13 cellular contexts compared by ENCODE assay signal in the genomic region with DNA sequence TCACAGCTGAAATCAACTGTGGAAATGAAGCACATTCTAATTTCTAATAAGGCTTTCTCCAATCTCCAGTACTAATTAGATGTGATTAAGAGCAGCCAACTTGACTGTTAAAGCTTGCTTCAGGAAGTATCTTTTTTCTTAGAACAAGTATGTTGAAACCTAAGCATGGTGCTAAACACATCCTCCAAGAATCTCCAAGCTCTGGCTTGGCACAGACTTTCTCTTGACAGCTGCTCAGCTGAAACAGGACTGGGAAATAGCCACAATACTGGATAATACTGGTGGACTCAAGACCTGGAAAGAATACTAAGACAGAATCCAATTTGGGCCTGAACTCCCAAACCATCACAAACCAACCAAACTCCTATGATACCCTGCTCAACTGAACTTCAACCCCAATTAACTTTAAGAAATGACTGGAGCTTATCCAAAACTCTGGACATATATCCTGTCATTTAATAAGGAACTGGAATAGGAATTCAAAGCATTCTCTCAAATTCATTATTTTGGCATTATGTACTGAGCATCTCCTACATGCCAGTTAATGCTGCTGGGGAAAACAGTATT. TPM values are rescaled to one million over a fixed set of nuclear protein-coding genes. Genes with fewer than 3 reads are reported as not detected.
DNase-seq lines count a peak whose midpoint lies in the region; ATAC-seq and TF ChIP-seq lines count a peak whose summit lies in the region.
"Had no signal": no experiment of that assay in that cellular context is flagged by ENCODE, and none has a peak within 500 bp of the region (broad histone marks: within the 10 kb centered on the region; RNA-seq: fewer than 3 reads in every experiment).

No MANE protein-coding gene starts in this region.

- peaks cover 3% of the 10 kb centered on the region for H4K20me1 ChIP-seq in fibroblast of lung (ENCODE audit: control insufficient read depth, extremely low read depth, insufficient read depth, low read length)

- peaks cover 41% of the 10 kb centered on the region for H3K4me1 Mint-ChIP-seq in activated naive CD8-positive, alpha-beta T cell treated with anti-CD3 and anti-CD28 coated beads for 36 hours
- H3K4me1 Mint-ChIP-seq: H9 had no signal

- no peak for ATAC-seq in HG03039 (IDR thresholded peaks at IDR 0.05; ENCODE audit: unreplicated experiment)

- no peak overlapping the region for H3K4me3 ChIP-seq in fibroblast of lung (replicated peaks in 1 of 4; ENCODE audit: control extremely low read depth in 1 of 4, insufficient read depth in 1 of 4, low read depth in 3 of 4, low read length in 4 of 4)
- no peak overlapping the region for H3K4me3 ChIP-seq in trophoblast cell (ENCODE audit: low read depth, low read length)

- H3K79me2 ChIP-seq in fibroblast of lung (ENCODE audit: control insufficient read depth, insufficient read depth, low read length) (peaks cover 94% of the 10 kb centered on the region), trophoblast cell (ENCODE audit: control insufficient read depth, insufficient read depth, low read length, poor library complexity) (peaks cover 3% of the 10 kb centered on the region)

- no peak overlapping the region for H3K23ac ChIP-seq in trophoblast cell (ENCODE audit: low read length)

- H4K8ac ChIP-seq in trophoblast cell (ENCODE audit: low read depth, low read length): no peak overlapping the region

- H2AK5ac ChIP-seq in trophoblast cell (ENCODE audit: low read length): no peak overlapping the region

- no peak overlapping the region for H3K18ac ChIP-seq in trophoblast cell (ENCODE audit: low read length)

- no peaks in the 10 kb centered on the region for H3K79me1 ChIP-seq in trophoblast cell (ENCODE audit: low read length)

- H3K36me3 Mint-ChIP-seq in activated naive CD8-positive, alpha-beta T cell treated with anti-CD3 and anti-CD28 coated beads for 36 hours: peaks cover 11% of the 10 kb centered on the region

- H2AFZ ChIP-seq in fibroblast of lung (ENCODE audit: low read length): no peak overlapping the region
- H2AFZ ChIP-seq in trophoblast cell (ENCODE audit: insufficient read depth, low read length, poor library complexity): no peak overlapping the region

- no peak overlapping the region for H3K14ac ChIP-seq in trophoblast cell (ENCODE audit: low read length)

- H2BK12ac ChIP-seq in trophoblast cell (ENCODE audit: low read length): no peak overlapping the region

- H3K4me1 ChIP-seq in fibroblast of lung (ENCODE audit: control insufficient read depth, extremely low read depth, insufficient read depth, low read length): peaks cover 6% of the 10 kb centered on the region
- H3K4me1 ChIP-seq in trophoblast cell (ENCODE audit: control insufficient read depth in 1 of 2, insufficient read depth in 2 of 2, low read length in 2 of 2): peaks cover 0 to 2% of the 10 kb centered on the region in 2 experiments

- H3K9me3 Mint-ChIP-seq in activated naive CD8-positive, alpha-beta T cell treated with anti-CD3 and anti-CD28 coated beads for 36 hours: peaks cover 3% of the 10 kb centered on the region
- H3K9me3 Mint-ChIP-seq: activated CD4-positive, alpha-beta memory T cell treated with anti-CD3 and anti-CD28 coated beads, Interleukin-2, amount 10 ng/mL, durations not matched to agents 7 days and 5 days; T-helper 1 cell treated with Interleukin-12 subunit alpha and Interleukin-12 subunit beta and Interleukin-4 antibody, amounts not matched to agents 30 μg/mL and 1 μg/mL, for 36 hours had no signal

- no peak overlapping the region for H2BK120ac ChIP-seq in trophoblast cell (ENCODE audit: insufficient read depth, low read length, poor library complexity)

- no peak overlapping the region for H3K27ac ChIP-seq in fibroblast of lung (ENCODE audit: insufficient read depth, low read length)
- H3K27ac ChIP-seq in trophoblast cell (ENCODE audit: low read depth, low read length): no peak overlapping the region

- no peak overlapping the region for H2BK5ac ChIP-seq in trophoblast cell (ENCODE audit: low read depth, low read length, poor library complexity)

- peak overlapping the region; percentile 21 for H3K4ac ChIP-seq in trophoblast cell (ENCODE audit: low read depth, low read length)

- no peak overlapping the region for H4K12ac ChIP-seq in trophoblast cell (ENCODE audit: low read depth, low read length)

- no peak overlapping the region for H3K27ac Mint-ChIP-seq in activated naive CD8-positive, alpha-beta T cell treated with anti-CD3 and anti-CD28 coated beads for 36 hours
- H3K27ac Mint-ChIP-seq: activated CD4-positive, alpha-beta memory T cell treated with anti-CD3 and anti-CD28 coated beads, Interleukin-2, amount 10 ng/mL, durations not matched to agents 7 days and 5 days; activated naive CD8-positive, alpha-beta T cell treated with anti-CD3 and anti-CD28 coated beads, Interleukin-2, amount 10 ng/mL, durations not matched to agents 7 days and 5 days; T-helper 1 cell treated with Interleukin-12 subunit alpha and Interleukin-12 subunit beta and Interleukin-4 antibody, amounts not matched to agents 30 μg/mL and 1 μg/mL, for 36 hours had no signal

- H3K9ac ChIP-seq in fibroblast of lung (ENCODE audit: insufficient read depth, low read length) (no peak overlapping the region), trophoblast cell (ENCODE audit: low read length) (no peak overlapping the region)

- no peak overlapping the region for H3K4me3 Mint-ChIP-seq in activated naive CD8-positive, alpha-beta T cell treated with anti-CD3 and anti-CD28 coated beads for 36 hours
- H3K4me3 Mint-ChIP-seq: activated CD4-positive, alpha-beta memory T cell treated with anti-CD3 and anti-CD28 coated beads, Interleukin-2, amount 10 ng/mL, durations not matched to agents 7 days and 5 days; activated naive CD8-positive, alpha-beta T cell treated with anti-CD3 and anti-CD28 coated beads, Interleukin-2, amount 10 ng/mL, durations not matched to agents 7 days and 5 days; H9; T-helper 1 cell treated with Interleukin-12 subunit alpha and Interleukin-12 subunit beta and Interleukin-4 antibody, amounts not matched to agents 30 μg/mL and 1 μg/mL, for 36 hours had no signal

- no peaks in the 10 kb centered on the region for H3K27me3 Mint-ChIP-seq in activated naive CD8-positive, alpha-beta T cell treated with anti-CD3 and anti-CD28 coated beads for 36 hours
- H3K27me3 Mint-ChIP-seq: activated CD4-positive, alpha-beta memory T cell treated with anti-CD3 and anti-CD28 coated beads, Interleukin-2, amount 10 ng/mL, durations not matched to agents 7 days and 5 days; activated naive CD8-positive, alpha-beta T cell treated with anti-CD3 and anti-CD28 coated beads, Interleukin-2, amount 10 ng/mL, durations not matched to agents 7 days and 5 days had no signal

- H4K91ac ChIP-seq in trophoblast cell (ENCODE audit: low read depth, low read length): no peak overlapping the region

- H3K9me3 ChIP-seq in fibroblast of lung (ENCODE audit: control insufficient read depth, insufficient read depth, low read depth, low read length) (no peaks in the 10 kb centered on the region), trophoblast cell (ENCODE audit: insufficient read depth, low read depth, low read length) (no peaks in the 10 kb centered on the region)

- H3K4me2 ChIP-seq in fibroblast of lung (ENCODE audit: extremely low read depth, insufficient read depth, low read length): no peak overlapping the region
- H3K4me2 ChIP-seq in trophoblast cell (ENCODE audit: low read length): no peak overlapping the region

- no peaks in the 10 kb centered on the region for H3K27me3 ChIP-seq in fibroblast of lung (ENCODE audit: control insufficient read depth, insufficient read depth, low read length)
- H3K27me3 ChIP-seq in trophoblast cell (ENCODE audit: insufficient read depth, low read length): no peaks in the 10 kb centered on the region

- TF ChIP-seq CTCF in fibroblast of lung (conservative IDR thresholded peaks at IDR 0.05 in 1 of 2, IDR thresholded peaks at IDR 0.05 in 1 of 2; ENCODE audit: low read depth in 1 of 2, low read length in 2 of 2): no peak

- DNase-seq in GM03348 (ENCODE audit: low spot score) (peak; percentile 59), NCI-H446 treated with DMSO at 0.1 percent for 48 hours (lab: John Stamatoyannopoulos, UW) (peak; percentile 54), fibroblast of lung (ENCODE audit: low read depth in 2 of 2) (peak; percentile 63 to 83), trophoblast cell (no peak)
- no peak for DNase-seq in activated CD4-positive, alpha-beta T cell treated with anti-CD3 and anti-CD28 coated beads for 48 hours
- DNase-seq in activated naive CD8-positive, alpha-beta T cell treated with anti-CD3 and anti-CD28 coated beads for 36 hours: no peak
- DNase-seq: activated CD4-positive, alpha-beta memory T cell treated with anti-CD3 and anti-CD28 coated beads, Interleukin-2, amount 10 ng/mL, durations not matched to agents 7 days and 5 days; activated naive CD8-positive, alpha-beta T cell treated with anti-CD3 and anti-CD28 coated beads, Interleukin-2, amount 10 ng/mL, durations not matched to agents 7 days and 5 days; H9; NCI-H187; retina had no signal

- H3K36me3 ChIP-seq in fibroblast of lung (ENCODE audit: control insufficient read depth, insufficient read depth, low read length) (no peaks in the 10 kb centered on the region), trophoblast cell (ENCODE audit: control insufficient read depth in 1 of 2, insufficient read depth in 2 of 2, low read length in 2 of 2) (no peaks in the 10 kb centered on the region)

RNA-seq across cellular contexts. Expression of gene PRKAA1, which starts 16.2 kb away (rescaled TPM):
- total RNA-seq in fibroblast of lung: 107 and 114 TPM in 2 replicates
- polyA plus RNA-seq in fibroblast of lung: 85.4 and 106 TPM in 2 replicates
- 69.9 and 91.3 TPM in 2 replicates for polyA plus RNA-seq in fibroblast of lung (2012)
- polyA minus RNA-seq in fibroblast of lung (ENCODE audit: low replicate concordance): 19.4 and 22.3 TPM in 2 replicates
- polyA plus RNA-seq in trophoblast cell (2013): 30.3 and 33.1 TPM in 2 replicates
- 10 to 100 TPM; 55.6 to 59.3 TPM for total RNA-seq in activated naive CD8-positive, alpha-beta T cell treated with anti-CD3 and anti-CD28 coated beads for 36 hours

RNA-seq across cellular contexts. Expression of gene TTC33, which starts 26.2 kb away (rescaled TPM):
- total RNA-seq in fibroblast of lung: 16.3 and 16.4 TPM in 2 replicates
- polyA plus RNA-seq in fibroblast of lung: 8.0 and 8.7 TPM in 2 replicates
- 6.7 and 7.5 TPM in 2 replicates for polyA plus RNA-seq in fibroblast of lung (2012)
- polyA minus RNA-seq in fibroblast of lung (ENCODE audit: low replicate concordance): 2.3 TPM in 1 of 2 replicates, not detected in the other
- 3.8 and 4.0 TPM in 2 replicates for polyA plus RNA-seq in trophoblast cell (2013)
- 10 to 100 TPM; 16.8 to 18.1 TPM for total RNA-seq in activated naive CD8-positive, alpha-beta T cell treated with anti-CD3 and anti-CD28 coated beads for 36 hours

RNA-seq across cellular contexts. Expression of gene RPL37, which starts 53.1 kb away (rescaled TPM):
- 2,414 and 3,168 TPM in 2 replicates for total RNA-seq in fibroblast of lung
- polyA plus RNA-seq in fibroblast of lung: 881 and 1,185 TPM in 2 replicates
- polyA plus RNA-seq in fibroblast of lung (2012): 2,786 and 3,161 TPM in 2 replicates
- 208 and 237 TPM in 2 replicates for polyA minus RNA-seq in fibroblast of lung (ENCODE audit: low replicate concordance)
- polyA plus RNA-seq in trophoblast cell (2013): 4,553 and 4,929 TPM in 2 replicates
- total RNA-seq in activated naive CD8-positive, alpha-beta T cell treated with anti-CD3 and anti-CD28 coated beads for 36 hours: 1,000 to 10,000 TPM; 1,702 to 1,706 TPM

RNA-seq across cellular contexts. Expression of gene CARD6, which starts 59.2 kb away (rescaled TPM):
- 12.7 and 14.4 TPM in 2 replicates for total RNA-seq in fibroblast of lung
- 8.1 and 8.7 TPM in 2 replicates for polyA plus RNA-seq in fibroblast of lung
- polyA plus RNA-seq in fibroblast of lung (2012): 5.3 and 5.8 TPM in 2 replicates
- 1.8 and 4.3 TPM in 2 replicates for polyA minus RNA-seq in fibroblast of lung (ENCODE audit: low replicate concordance)
- 0.15 and 0.19 TPM in 2 replicates for polyA plus RNA-seq in trophoblast cell (2013)
- 1 to 10 TPM; 1.9 to 2.3 TPM for total RNA-seq in activated naive CD8-positive, alpha-beta T cell treated with anti-CD3 and anti-CD28 coated beads for 36 hours

Comparison
In these comparisons a context has a peak if more than half of its experiments do, and no peak if none do; other contexts are left out.
1. DNase-seq: peak in GM03348 (single experiment), NCI-H446 treated with DMSO at 0.1 percent for 48 hours (single experiment) and fibroblast of lung (2 of 2); none in trophoblast cell (0 of 2), activated CD4-positive, alpha-beta T cell treated with anti-CD3 and anti-CD28 coated beads for 48 hours (single experiment) and activated naive CD8-positive, alpha-beta T cell treated with anti-CD3 and anti-CD28 coated beads for 36 hours (single experiment).